1 cellular context compared by ENCODE assay signal in genomic region chr19:58513694-58514563, GRCh38.
TF ChIP-seq lines count a peak whose summit lies in the region.

No MANE protein-coding gene starts in this region.

TF ChIP-seq in HepG2, 621 proteins besides CTCF, POLR2A, EP300 and RAD21 (continued from another document and continues in another):
- TF ChIP-seq, protein P1, sequence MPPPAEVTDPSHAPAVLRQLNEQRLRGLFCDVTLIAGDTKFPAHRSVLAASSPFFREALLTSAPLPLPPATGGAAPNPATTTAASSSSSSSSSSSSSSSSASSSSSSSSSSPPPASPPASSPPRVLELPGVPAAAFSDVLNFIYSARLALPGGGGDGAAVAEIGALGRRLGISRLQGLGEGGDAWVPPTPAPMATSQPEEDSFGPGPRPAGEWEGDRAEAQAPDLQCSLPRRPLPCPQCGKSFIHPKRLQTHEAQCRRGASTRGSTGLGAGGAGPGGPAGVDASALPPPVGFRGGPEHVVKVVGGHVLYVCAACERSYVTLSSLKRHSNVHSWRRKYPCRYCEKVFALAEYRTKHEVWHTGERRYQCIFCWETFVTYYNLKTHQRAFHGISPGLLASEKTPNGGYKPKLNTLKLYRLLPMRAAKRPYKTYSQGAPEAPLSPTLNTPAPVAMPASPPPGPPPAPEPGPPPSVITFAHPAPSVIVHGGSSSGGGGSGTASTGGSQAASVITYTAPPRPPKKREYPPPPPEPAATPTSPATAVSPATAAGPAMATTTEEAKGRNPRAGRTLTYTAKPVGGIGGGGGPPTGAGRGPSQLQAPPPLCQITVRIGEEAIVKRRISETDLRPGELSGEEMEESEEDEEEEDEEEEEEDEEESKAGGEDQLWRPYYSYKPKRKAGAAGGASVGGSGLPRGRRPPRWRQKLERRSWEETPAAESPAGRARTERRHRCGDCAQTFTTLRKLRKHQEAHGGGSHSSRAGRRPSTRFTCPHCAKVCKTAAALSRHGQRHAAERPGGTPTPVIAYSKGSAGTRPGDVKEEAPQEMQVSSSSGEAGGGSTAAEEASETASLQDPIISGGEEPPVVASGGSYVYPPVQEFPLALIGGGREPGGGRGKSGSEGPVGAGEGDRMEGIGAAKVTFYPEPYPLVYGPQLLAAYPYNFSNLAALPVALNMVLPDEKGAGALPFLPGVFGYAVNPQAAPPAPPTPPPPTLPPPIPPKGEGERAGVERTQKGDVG (CRISPR knock-in tag; IDR thresholded peaks at IDR 0.05; ENCODE audit: borderline replicate concordance): no peak
- TF ChIP-seq IRF2 (CRISPR knock-in tag; IDR thresholded peaks at IDR 0.05) (peak; percentile 69; the same call in 1 of the 2 replicates), HMG20A (CRISPR knock-in tag; IDR thresholded peaks at IDR 0.05; ENCODE audit: borderline replicate concordance) (no peak), AHR (CRISPR knock-in tag; IDR thresholded peaks at IDR 0.05) (0 out of 2 replicates have a peak, but pooled peaks have one; percentile 75), SP4 (CRISPR knock-in tag; IDR thresholded peaks at IDR 0.05) (peak; percentile 87; the same call in 1 of the 2 replicates), ZFP91 (CRISPR knock-in tag; IDR thresholded peaks at IDR 0.05; ENCODE audit: borderline replicate concordance) (peak; percentile 89), ZNF614 (CRISPR knock-in tag; IDR thresholded peaks at IDR 0.05; ENCODE audit: borderline replicate concordance) (peak; percentile 79; the same call in 1 of the 2 replicates), MYPOP (CRISPR knock-in tag; IDR thresholded peaks at IDR 0.05) (peak; percentile 99), RFXANK (CRISPR knock-in tag; IDR thresholded peaks at IDR 0.05) (no peak), NKX3-1 (CRISPR knock-in tag; IDR thresholded peaks at IDR 0.05) (no peak; the same call in 1 of the 2 replicates), XRCC5 (optimal IDR thresholded peaks at IDR 0.05; ENCODE audit: low read length) (peak; percentile 95), MAZ (IDR thresholded peaks at IDR 0.05; ENCODE audit: borderline replicate concordance, low read depth, low read length) (0 out of 2 replicates have a peak, but pooled peaks have one; percentile 30), MAZ (CRISPR knock-in tag; IDR thresholded peaks at IDR 0.05; ENCODE audit: low read depth) (peak; percentile 91), MIER3 (CRISPR knock-in tag; IDR thresholded peaks at IDR 0.05; ENCODE audit: borderline replicate concordance) (no peak), ZNF251 (CRISPR knock-in tag; IDR thresholded peaks at IDR 0.05) (no peak), ZIK1 (CRISPR knock-in tag; IDR thresholded peaks at IDR 0.05; ENCODE audit: borderline replicate concordance, low read depth) (peak; percentile 84; the same call in 1 of the 2 replicates), HDAC2 (CRISPR knock-in tag; IDR thresholded peaks at IDR 0.05) (peak; percentile 62; the same call in 1 of the 2 replicates), SKI (IDR thresholded peaks at IDR 0.05; ENCODE audit: partially characterized antibody) (peak; percentile 22), ZFP62 (CRISPR knock-in tag; IDR thresholded peaks at IDR 0.05) (peak; percentile 70; the same call in 1 of the 2 replicates), MED8 (CRISPR knock-in tag; IDR thresholded peaks at IDR 0.05; ENCODE audit: insufficient replicate concordance) (peak; percentile 27), ZNF468 (CRISPR knock-in tag; IDR thresholded peaks at IDR 0.05) (no peak), SRF (IDR thresholded peaks at IDR 0.05; ENCODE audit: low read depth, low read length) (no peak), ZNF264 (CRISPR knock-in tag; IDR thresholded peaks at IDR 0.05) (no peak), KDM6A (CRISPR knock-in tag; IDR thresholded peaks at IDR 0.05; ENCODE audit: low read depth) (no peak), HOXD1 (CRISPR knock-in tag; IDR thresholded peaks at IDR 0.05) (peak; percentile 62; the same call in 1 of the 2 replicates)
- TF ChIP-seq, protein P2, sequence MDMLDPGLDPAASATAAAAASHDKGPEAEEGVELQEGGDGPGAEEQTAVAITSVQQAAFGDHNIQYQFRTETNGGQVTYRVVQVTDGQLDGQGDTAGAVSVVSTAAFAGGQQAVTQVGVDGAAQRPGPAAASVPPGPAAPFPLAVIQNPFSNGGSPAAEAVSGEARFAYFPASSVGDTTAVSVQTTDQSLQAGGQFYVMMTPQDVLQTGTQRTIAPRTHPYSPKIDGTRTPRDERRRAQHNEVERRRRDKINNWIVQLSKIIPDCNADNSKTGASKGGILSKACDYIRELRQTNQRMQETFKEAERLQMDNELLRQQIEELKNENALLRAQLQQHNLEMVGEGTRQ (IDR thresholded peaks at IDR 0.05; ENCODE audit: low read depth, low read length): no peak
- TF ChIP-seq, protein P2 (CRISPR knock-in tag; IDR thresholded peaks at IDR 0.05; ENCODE audit: borderline replicate concordance): no peak
- TF ChIP-seq, protein P3, sequence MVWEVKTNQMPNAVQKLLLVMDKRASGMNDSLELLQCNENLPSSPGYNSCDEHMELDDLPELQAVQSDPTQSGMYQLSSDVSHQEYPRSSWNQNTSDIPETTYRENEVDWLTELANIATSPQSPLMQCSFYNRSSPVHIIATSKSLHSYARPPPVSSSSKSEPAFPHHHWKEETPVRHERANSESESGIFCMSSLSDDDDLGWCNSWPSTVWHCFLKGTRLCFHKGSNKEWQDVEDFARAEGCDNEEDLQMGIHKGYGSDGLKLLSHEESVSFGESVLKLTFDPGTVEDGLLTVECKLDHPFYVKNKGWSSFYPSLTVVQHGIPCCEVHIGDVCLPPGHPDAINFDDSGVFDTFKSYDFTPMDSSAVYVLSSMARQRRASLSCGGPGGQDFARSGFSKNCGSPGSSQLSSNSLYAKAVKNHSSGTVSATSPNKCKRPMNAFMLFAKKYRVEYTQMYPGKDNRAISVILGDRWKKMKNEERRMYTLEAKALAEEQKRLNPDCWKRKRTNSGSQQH (CRISPR knock-in tag; IDR thresholded peaks at IDR 0.05; ENCODE audit: low read depth): 0 out of 2 replicates have a peak, but pooled peaks have one; percentile 64
- TF ChIP-seq, protein P4, sequence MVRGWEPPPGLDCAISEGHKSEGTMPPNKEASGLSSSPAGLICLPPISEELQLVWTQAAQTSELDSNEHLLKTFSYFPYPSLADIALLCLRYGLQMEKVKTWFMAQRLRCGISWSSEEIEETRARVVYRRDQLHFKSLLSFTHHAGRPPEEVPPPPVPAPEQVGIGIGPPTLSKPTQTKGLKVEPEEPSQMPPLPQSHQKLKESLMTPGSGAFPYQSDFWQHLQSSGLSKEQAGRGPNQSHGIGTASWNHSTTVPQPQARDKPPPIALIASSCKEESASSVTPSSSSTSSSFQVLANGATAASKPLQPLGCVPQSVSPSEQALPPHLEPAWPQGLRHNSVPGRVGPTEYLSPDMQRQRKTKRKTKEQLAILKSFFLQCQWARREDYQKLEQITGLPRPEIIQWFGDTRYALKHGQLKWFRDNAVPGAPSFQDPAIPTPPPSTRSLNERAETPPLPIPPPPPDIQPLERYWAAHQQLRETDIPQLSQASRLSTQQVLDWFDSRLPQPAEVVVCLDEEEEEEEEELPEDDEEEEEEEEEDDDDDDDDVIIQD (CRISPR knock-in tag; IDR thresholded peaks at IDR 0.05; ENCODE audit: low read depth): peak; percentile 64; the same call in 1 of the 2 replicates
- TF ChIP-seq, protein P5, sequence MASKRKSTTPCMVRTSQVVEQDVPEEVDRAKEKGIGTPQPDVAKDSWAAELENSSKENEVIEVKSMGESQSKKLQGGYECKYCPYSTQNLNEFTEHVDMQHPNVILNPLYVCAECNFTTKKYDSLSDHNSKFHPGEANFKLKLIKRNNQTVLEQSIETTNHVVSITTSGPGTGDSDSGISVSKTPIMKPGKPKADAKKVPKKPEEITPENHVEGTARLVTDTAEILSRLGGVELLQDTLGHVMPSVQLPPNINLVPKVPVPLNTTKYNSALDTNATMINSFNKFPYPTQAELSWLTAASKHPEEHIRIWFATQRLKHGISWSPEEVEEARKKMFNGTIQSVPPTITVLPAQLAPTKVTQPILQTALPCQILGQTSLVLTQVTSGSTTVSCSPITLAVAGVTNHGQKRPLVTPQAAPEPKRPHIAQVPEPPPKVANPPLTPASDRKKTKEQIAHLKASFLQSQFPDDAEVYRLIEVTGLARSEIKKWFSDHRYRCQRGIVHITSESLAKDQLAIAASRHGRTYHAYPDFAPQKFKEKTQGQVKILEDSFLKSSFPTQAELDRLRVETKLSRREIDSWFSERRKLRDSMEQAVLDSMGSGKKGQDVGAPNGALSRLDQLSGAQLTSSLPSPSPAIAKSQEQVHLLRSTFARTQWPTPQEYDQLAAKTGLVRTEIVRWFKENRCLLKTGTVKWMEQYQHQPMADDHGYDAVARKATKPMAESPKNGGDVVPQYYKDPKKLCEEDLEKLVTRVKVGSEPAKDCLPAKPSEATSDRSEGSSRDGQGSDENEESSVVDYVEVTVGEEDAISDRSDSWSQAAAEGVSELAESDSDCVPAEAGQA (IDR thresholded peaks at IDR 0.05; ENCODE audit: low read depth): 0 out of 2 replicates have a peak, but pooled peaks have one; percentile 39
- TF ChIP-seq, protein P5 (CRISPR knock-in tag; IDR thresholded peaks at IDR 0.05; ENCODE audit: borderline replicate concordance): no peak
- TF ChIP-seq, protein P6, sequence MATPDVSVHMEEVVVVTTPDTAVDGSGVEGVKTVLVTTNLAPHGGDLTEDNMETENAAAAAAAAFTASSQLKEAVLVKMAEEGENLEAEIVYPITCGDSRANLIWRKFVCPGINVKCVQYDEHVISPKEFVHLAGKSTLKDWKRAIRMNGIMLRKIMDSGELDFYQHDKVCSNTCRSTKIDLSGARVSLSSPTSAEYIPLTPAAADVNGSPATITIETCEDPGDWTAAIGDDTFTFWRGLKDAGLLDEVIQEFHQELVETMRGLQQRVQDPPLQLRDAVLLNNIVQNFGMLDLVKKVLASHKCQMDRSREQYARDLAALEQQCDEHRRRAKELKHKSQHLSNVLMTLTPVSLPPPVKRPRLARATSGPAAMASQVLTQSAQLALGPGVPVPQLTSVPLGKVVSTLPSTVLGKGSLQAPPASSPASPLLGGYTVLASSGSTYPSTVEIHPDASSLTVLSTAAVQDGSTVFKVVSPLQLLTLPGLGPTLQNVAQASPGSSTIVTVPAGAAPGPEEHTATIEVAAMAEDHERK (CRISPR knock-in tag; IDR thresholded peaks at IDR 0.05; ENCODE audit: low read depth): peak; percentile 88
- TF ChIP-seq, protein P7, sequence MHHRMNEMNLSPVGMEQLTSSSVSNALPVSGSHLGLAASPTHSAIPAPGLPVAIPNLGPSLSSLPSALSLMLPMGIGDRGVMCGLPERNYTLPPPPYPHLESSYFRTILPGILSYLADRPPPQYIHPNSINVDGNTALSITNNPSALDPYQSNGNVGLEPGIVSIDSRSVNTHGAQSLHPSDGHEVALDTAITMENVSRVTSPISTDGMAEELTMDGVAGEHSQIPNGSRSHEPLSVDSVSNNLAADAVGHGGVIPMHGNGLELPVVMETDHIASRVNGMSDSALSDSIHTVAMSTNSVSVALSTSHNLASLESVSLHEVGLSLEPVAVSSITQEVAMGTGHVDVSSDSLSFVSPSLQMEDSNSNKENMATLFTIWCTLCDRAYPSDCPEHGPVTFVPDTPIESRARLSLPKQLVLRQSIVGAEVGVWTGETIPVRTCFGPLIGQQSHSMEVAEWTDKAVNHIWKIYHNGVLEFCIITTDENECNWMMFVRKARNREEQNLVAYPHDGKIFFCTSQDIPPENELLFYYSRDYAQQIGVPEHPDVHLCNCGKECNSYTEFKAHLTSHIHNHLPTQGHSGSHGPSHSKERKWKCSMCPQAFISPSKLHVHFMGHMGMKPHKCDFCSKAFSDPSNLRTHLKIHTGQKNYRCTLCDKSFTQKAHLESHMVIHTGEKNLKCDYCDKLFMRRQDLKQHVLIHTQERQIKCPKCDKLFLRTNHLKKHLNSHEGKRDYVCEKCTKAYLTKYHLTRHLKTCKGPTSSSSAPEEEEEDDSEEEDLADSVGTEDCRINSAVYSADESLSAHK (CRISPR knock-in tag; IDR thresholded peaks at IDR 0.05; ENCODE audit: borderline replicate concordance): no peak
